10 cellular contexts compared by ENCODE assay signal in the genomic region with DNA sequence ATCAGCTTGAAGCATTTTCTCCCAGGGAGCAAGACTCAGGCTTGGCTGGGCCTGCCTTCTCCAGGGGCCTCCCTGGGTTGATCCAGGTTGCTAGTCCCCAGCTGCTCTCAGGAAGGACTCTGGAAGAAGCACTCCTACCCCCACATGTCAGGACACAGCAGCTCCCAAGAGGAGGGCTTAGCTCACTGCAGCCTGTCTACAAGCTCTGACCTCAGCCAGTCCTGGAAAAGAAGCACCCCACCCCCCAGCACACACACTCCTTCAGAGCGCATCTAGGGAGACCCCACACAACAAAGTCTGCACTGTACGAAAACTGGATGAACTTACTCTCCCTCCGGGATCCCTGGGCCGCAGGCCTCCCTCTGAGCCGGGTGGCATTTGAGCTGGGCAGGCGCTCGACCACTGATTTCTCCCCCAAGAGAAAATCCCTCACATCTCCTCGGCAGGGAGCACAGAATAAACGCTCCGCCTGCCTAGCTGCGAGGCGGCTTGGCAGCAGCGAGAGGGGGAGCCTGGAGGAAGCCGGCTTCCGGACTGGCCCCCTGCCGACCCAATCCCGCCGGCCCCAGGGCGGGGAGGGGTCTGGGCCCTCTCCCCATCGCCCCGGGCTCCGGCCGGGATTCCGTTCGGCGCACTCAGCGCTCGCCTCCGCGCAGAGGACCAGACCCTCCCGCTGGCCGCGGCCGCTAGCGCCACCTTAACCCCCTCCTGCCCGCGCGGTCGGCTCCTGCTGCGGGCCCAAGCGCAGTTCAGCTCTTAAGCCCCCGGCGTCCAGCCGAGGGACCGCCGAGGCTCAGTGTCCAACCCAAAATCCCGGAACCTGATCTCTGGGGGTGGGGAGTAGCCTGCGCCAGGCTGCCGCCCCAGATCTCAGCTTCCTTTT. TPM values are rescaled to one million over a fixed set of nuclear protein-coding genes. Genes with fewer than 3 reads are reported as not detected.
A peak's percentile ranks its signal among the peaks of the same experiment; 100 is the strongest.
DNase-seq lines count a peak whose midpoint lies in the region; ATAC-seq, FAIRE-seq and TF ChIP-seq lines count a peak whose summit lies in the region.
"Had no signal": no experiment of that assay in that cellular context is flagged by ENCODE, and none has a peak within 500 bp of the region (broad histone marks: within the 10 kb centered on the region; RNA-seq: fewer than 3 reads in every experiment).

Gene KCNA2 (minus strand): TSS at position 458 of the 883 bp plus-strand sequence. CDS start 1,576 bp downstream, outside the sequence.

- no TSS peak for BruUV-seq in K562 (replicated peaks; lab: Mats Ljungman, UMichigan)

- DNase-seq in D721Med (ENCODE audit: insufficient read length, low spot score): peak; percentile 34
- peak; percentile 77 for DNase-seq in NCI-H146 (lab: John Stamatoyannopoulos, UW)
- DNase-seq in K562 (ENCODE audit: extremely low read depth in 1 of 4, low spot score in 3 of 4): no peak
- DNase-seq in iPS-NIHi11 (ENCODE audit: low spot score): peak; percentile 85
- no peak for DNase-seq in gastrocnemius medialis
- no peak for DNase-seq in activated gamma-delta T cell treated with Interleukin-2 at 50 U/mL for 16 hours

- POLR2A ChIA-PET in K562 (lab: Yijun Ruan, JAX): interaction anchor here (0.6 to 1.2 kb wide), 4 partner anchors 11 to 285 kb away, joined by 3 to 5 read pairs (median 4); no protein-coding TSS in a partner anchor

- H3K9ac ChIP-seq in K562 (ENCODE audit: insufficient read depth in 1 of 2, low read depth in 2 of 2, low read length in 2 of 2): no peak within 1 kb of the TSS

- H3K36me3 ChIP-seq in K562 (ENCODE audit: control insufficient read depth, insufficient read depth, low read length): no peaks in the 10 kb centered on the region
- H3K36me3 ChIP-seq in gastrocnemius medialis: no peaks in the 10 kb centered on the region

- TF ChIP-seq POLR2A in K562 (conservative IDR thresholded peaks at IDR 0.05) (no peak), gastrocnemius medialis (IDR thresholded peaks at IDR 0.05) (no peak)

- H4K20me1 ChIP-seq in K562 (replicated peaks; ENCODE audit: control insufficient read depth, insufficient read depth, low read length): peaks cover 14% of the 10 kb centered on the region; the same call in 1 of the 2 replicates

- FAIRE-seq in D721Med (lab: Jason Lieb, UNC) (no peak), K562 (lab: Jason Lieb, UNC) (no peak)

- CTCF ChIA-PET in K562 (lab: Yijun Ruan, JAX; ENCODE audit: low intra/inter-chr PET ratio): no interaction called here

- intact Hi-C loops in K562 (cut with micrococcal nuclease) (no loop called here), gastrocnemius medialis (cut with DNase I; ENCODE audit: low total_unique reads) (no loop called here)

- H2AFZ ChIP-seq in K562 (ENCODE audit: low read depth, low read length): no peak within 1 kb of the TSS

- H3K79me2 ChIP-seq in K562 (ENCODE audit: control insufficient read depth, insufficient read depth, low read length): no peaks in the 10 kb centered on the region

- no peak for TF ChIP-seq EP300 in K562 (IDR thresholded peaks at IDR 0.05; ENCODE audit: low read length)

- H3K9me3 ChIP-seq in K562 (replicated peaks; ENCODE audit: control insufficient read depth, insufficient read depth, low read depth, low read length): no peaks in the 10 kb centered on the region
- no peaks in the 10 kb centered on the region for H3K9me3 ChIP-seq in gastrocnemius medialis

- H3K27ac ChIP-seq in K562 (ENCODE audit: extremely low read depth, low read depth, low read length) (no peak within 1 kb of the TSS), gastrocnemius medialis (peak within 1 kb of the TSS in 3 of 4 donors; percentile 22 to 55 (median 37))

- no peak for TF ChIP-seq CTCF in D721Med (IDR thresholded peaks at IDR 0.05; ENCODE audit: insufficient read depth, missing control alignments)
- no peak for TF ChIP-seq CTCF in K562 (IDR thresholded peaks at IDR 0.05 in 2 of 3, conservative IDR thresholded peaks at IDR 0.05 in 1 of 3; ENCODE audit: insufficient read depth in 2 of 3, low read depth in 1 of 3, low read length in 3 of 3)
- no peak for TF ChIP-seq CTCF in gastrocnemius medialis (IDR thresholded peaks at IDR 0.05 in 4 of 5, conservative IDR thresholded peaks at IDR 0.05 in 1 of 5)

- H3K4me1 ChIP-seq in K562 (replicated peaks in 1 of 2; ENCODE audit: control insufficient read depth in 2 of 2, insufficient read depth in 2 of 2, low read length in 2 of 2) (peaks cover 0 to 12% of the 10 kb centered on the region in 2 experiments; a peak in 1 of 5 replicates), gastrocnemius medialis (peaks cover 6 to 13% of the 10 kb centered on the region in 2 donors)

- H3K27me3 ChIP-seq in K562 (ENCODE audit: control insufficient read depth in 2 of 2, insufficient read depth in 2 of 2, low read length in 2 of 2) (peaks cover 67 to 74% of the 10 kb centered on the region in 2 experiments), gastrocnemius medialis (peaks cover 13 to 43% (median 32%) of the 10 kb centered on the region in 3 donors)

- ATAC-seq in K562: peak; percentile 36; the same call in 1 of the 3 replicates
- ATAC-seq in gastrocnemius medialis: peak; percentile 19 to 42
- ATAC-seq in HG02678 (IDR thresholded peaks at IDR 0.05; ENCODE audit: unreplicated experiment): no peak
- ATAC-seq in HG03571 (IDR thresholded peaks at IDR 0.05; ENCODE audit: unreplicated experiment): no peak

- no peak within 1 kb of the TSS for H3K4me2 ChIP-seq in K562 (ENCODE audit: insufficient read depth, low read length)

- 2% methylated on average over 42 of the region's 49 CpGs for WGBS in K562 (ENCODE audit: insufficient coverage, low coverage, missing lambda C conversion rate)

- in situ Hi-C loops in K562 (cut with MboI) (no loop called here), gastrocnemius medialis (cut with MboI; ENCODE audit: low sequenced_read_pairs in 4 of 4) (no loop called here)

- H3K9me1 ChIP-seq in K562 (ENCODE audit: control insufficient read depth, insufficient read depth, low read length): no peaks in the 10 kb centered on the region

- TF ChIP-seq RAD21 in K562 (CRISPR knock-in tag; conservative IDR thresholded peaks at IDR 0.05 in 1 of 2, IDR thresholded peaks at IDR 0.05 in 1 of 2): no peak

- H3K4me3 ChIP-seq in K562 (no peak within 1 kb of the TSS), gastrocnemius medialis (peak within 1 kb of the TSS; percentile 60 to 80 (median 68))

TF ChIP-seq in K562, 482 proteins besides CTCF, POLR2A, EP300 and RAD21:
- TF ChIP-seq EZH2 (IDR thresholded peaks at IDR 0.05; ENCODE audit: borderline replicate concordance, low read depth, low read length) (0 out of 2 replicates have a peak, but pooled peaks have one; percentile 43), ZC3H11A (IDR thresholded peaks at IDR 0.05; ENCODE audit: low read depth, low read length) (no peak)
- TF ChIP-seq, protein P1, sequence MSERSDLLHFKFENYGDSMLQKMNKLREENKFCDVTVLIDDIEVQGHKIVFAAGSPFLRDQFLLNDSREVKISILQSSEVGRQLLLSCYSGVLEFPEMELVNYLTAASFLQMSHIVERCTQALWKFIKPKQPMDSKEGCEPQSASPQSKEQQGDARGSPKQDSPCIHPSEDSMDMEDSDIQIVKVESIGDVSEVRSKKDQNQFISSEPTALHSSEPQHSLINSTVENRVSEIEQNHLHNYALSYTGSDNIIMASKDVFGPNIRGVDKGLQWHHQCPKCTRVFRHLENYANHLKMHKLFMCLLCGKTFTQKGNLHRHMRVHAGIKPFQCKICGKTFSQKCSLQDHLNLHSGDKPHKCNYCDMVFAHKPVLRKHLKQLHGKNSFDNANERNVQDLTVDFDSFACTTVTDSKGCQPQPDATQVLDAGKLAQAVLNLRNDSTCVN (CRISPR knock-in tag; IDR thresholded peaks at IDR 0.05): no peak
TF ChIP-seq in K562: peak in this region for 1.

RNA-seq across cellular contexts. Expression of gene KCNA2, which starts in this region (rescaled TPM):
- total RNA-seq in K562 (2011; cell fraction: chromatin; rRNA removed; ENCODE audit: low replicate concordance): not detected in 2 replicates
- total RNA-seq in K562 (2011; cell fraction: nucleolus; rRNA removed): not detected in 2 replicates
- not detected in 2 replicates for total RNA-seq in K562 (2011; cell fraction: nucleoplasm; rRNA removed)
- total RNA-seq in K562 (2014; rRNA removed) (not detected in 2 replicates), K562 (2014; rRNA removed; fragmentation: Illumina TruSeq; extraction: Trizol) (not detected in 2 replicates), K562 (2015; rRNA removed; fragmentation: Illumina TruSeq; extraction: Trizol) (not detected in 2 replicates), K562 (2021) (not detected in 2 replicates), gastrocnemius medialis (1 to 10 TPM in 2 of 4 donors, under 1 TPM in 2; 0.31 to 2.9 (median 1.0) TPM)
- polyA plus RNA-seq in K562 (2011; rRNA removed) (not detected in 2 replicates), K562 (2014; fragmentation: Illumina TruSeq; extraction: Trizol) (not detected in 2 replicates), K562 (2014; fragmentation: Nextera tagmentation; extraction: Ambion mirVana) (not detected), K562 (2014; rRNA removed) (not detected in 2 replicates)
- not detected in 2 replicates for polyA plus RNA-seq in K562 (2011; cell fraction: cytosol; rRNA removed)
- polyA plus RNA-seq in K562 (2011; cell fraction: nucleus; rRNA removed): not detected in 2 replicates
- polyA plus RNA-seq in K562 (2012): not detected in 2 replicates
- not detected in 2 replicates for polyA minus RNA-seq in K562 (2011; rRNA and poly(A)+ RNA removed)
- polyA minus RNA-seq in K562 (2011; cell fraction: cytosol; rRNA and poly(A)+ RNA removed): not detected in 2 replicates
- not detected in 2 replicates for polyA minus RNA-seq in K562 (2011; cell fraction: nucleus; rRNA and poly(A)+ RNA removed)
- total RNA-seq: LHCN-M2, pulmonary artery endothelial cell had no signal

Comparison
In these comparisons a context has a peak if more than half of its experiments do, and no peak if none do; other contexts are left out.
1. Peak in ATAC-seq in K562; RNA of the gene not detected or under 1 TPM.
2. DNase-seq: peak in D721Med (single experiment), NCI-H146 (single experiment) and iPS-NIHi11 (single experiment); none in K562 (0 of 4), gastrocnemius medialis (0 of 2) and activated gamma-delta T cell treated with Interleukin-2 at 50 U/mL for 16 hours (single experiment).
3. ATAC-seq: peak in gastrocnemius medialis (2 of 2); none in HG02678 (single experiment) and HG03571 (single experiment).